7 cellular contexts compared by ENCODE assay signal in genomic region chr19:18006895-18007604, GRCh38. TPM values are rescaled to one million over a fixed set of nuclear protein-coding genes. Genes with fewer than 3 reads are reported as not detected.
DNase-seq lines count a peak whose midpoint lies in the region; ATAC-seq, FAIRE-seq and TF ChIP-seq lines count a peak whose summit lies in the region.

No MANE protein-coding gene starts in this region.

- H3K27ac ChIP-seq in H1 (ENCODE audit: low read depth, low read length) (no peak overlapping the region), mesenchymal stem cell (ENCODE audit: low read length, poor library complexity, severe bottlenecking) (no peak overlapping the region)

- H2BK20ac ChIP-seq in H1 (ENCODE audit: low read length), result no peak overlapping the region

- CTCF ChIA-PET in H1 (lab: Charles Lee; ENCODE audit: partially characterized antibody), result interaction anchor here (0.5 to 3.3 kb wide), 18 partner anchors 12 to 176 kb away, joined by 3 to 34 read pairs (median 3); no protein-coding TSS in a partner anchor

- H3K4me3 ChIP-seq in H1 (ENCODE audit: extremely low read depth in 1 of 4, insufficient read depth in 2 of 4, low read depth in 3 of 4, low read length in 4 of 4) (peak overlapping the region; percentile 19 to 75 (median 62); a peak in 7 of 8 replicates), mesenchymal stem cell (ENCODE audit: insufficient read depth in 1 of 2, low read depth in 1 of 2, low read length in 2 of 2) (peak overlapping the region; percentile 53 to 79)

- H2AK5ac ChIP-seq in H1 (ENCODE audit: low read depth, low read length) (no peak overlapping the region), mesenchymal stem cell (ENCODE audit: low read length, severe bottlenecking) (no peak overlapping the region)

- H3K27me3 ChIP-seq in H1 (replicated peaks in 1 of 4; ENCODE audit: control insufficient read depth in 3 of 4, extremely low read depth in 1 of 4, insufficient read depth in 3 of 4, low read length in 3 of 4) (peaks cover 0 to 2% (median 2%) of the 10 kb centered on the region in 4 experiments; a peak in 4 of 7 replicates), mesenchymal stem cell (ENCODE audit: control insufficient read depth in 1 of 2, insufficient read depth in 1 of 2, low read length in 2 of 2) (no peaks in the 10 kb centered on the region)

- TF ChIP-seq EP300 in H1 (IDR thresholded peaks at IDR 0.05; ENCODE audit: borderline replicate concordance in 1 of 2, low read depth in 2 of 2, low read length in 2 of 2), result no peak

- no peaks in the 10 kb centered on the region for H3K79me2 ChIP-seq in H1 (ENCODE audit: control insufficient read depth in 1 of 2, insufficient read depth in 2 of 2, low read length in 2 of 2)

- H2BK15ac ChIP-seq in H1 (ENCODE audit: low read length) (no peak overlapping the region), mesenchymal stem cell (ENCODE audit: low read depth, poor library complexity, severe bottlenecking) (no peak overlapping the region)

- peak overlapping the region in 3 of 4 experiments; percentile 48 to 50 (median 50); a peak in 5 of 7 replicates for H3K9ac ChIP-seq in H1 (replicated peaks in 1 of 4; ENCODE audit: extremely low read depth in 1 of 4, low read depth in 3 of 4, low read length in 3 of 4)
- peak overlapping the region; percentile 80 for H3K9ac ChIP-seq in mesenchymal stem cell (ENCODE audit: low read length)

- H4K8ac ChIP-seq in H1 (ENCODE audit: extremely low read depth, insufficient read depth, low read length) (peak overlapping the region; percentile 30; the same call in 1 of the 2 replicates), mesenchymal stem cell (ENCODE audit: low read length) (no peak overlapping the region)

- DNase-seq in GM12891 (ENCODE audit: insufficient read length, low spot score) (peak; percentile 86), NCI-H82 (lab: John Stamatoyannopoulos, UW) (peak; percentile 93), H1 (ENCODE audit: low read depth in 1 of 2, low spot score in 2 of 2) (peak in 1 of 2 experiments; percentile 95), mesenchymal stem cell (peak; percentile 81)
- DNase-seq in activated CD8-positive, alpha-beta memory T cell treated with anti-CD3 and anti-CD28 coated beads for 4 hours (ENCODE audit: low read depth in 2 of 2), result peak; percentile 67 to 69
- peak; percentile 69 for DNase-seq in stimulated activated CD8-positive, alpha-beta memory T cell treated with anti-CD3 and anti-CD28 coated beads, Interleukin-12 subunit alpha, Interleukin-12 subunit beta, amount 100 ng/mL, for 4 hours (ENCODE audit: low read depth)

- H3K36me3 ChIP-seq in H1 (ENCODE audit: control insufficient read depth in 2 of 4, insufficient read depth in 4 of 4, low read length in 3 of 4), result peaks cover 0 to 2% (median 0%) of the 10 kb centered on the region in 4 experiments; a peak in 1 of 8 replicates
- peaks cover 24 to 29% of the 10 kb centered on the region in 2 experiments for H3K36me3 ChIP-seq in mesenchymal stem cell (ENCODE audit: control insufficient read depth in 1 of 2, insufficient read depth in 2 of 2, low read depth in 1 of 2, low read length in 2 of 2)

- peak; percentile 97 to 98 for TF ChIP-seq RAD21 in H1 (IDR thresholded peaks at IDR 0.05 in 1 of 2, conservative IDR thresholded peaks at IDR 0.05 in 1 of 2; ENCODE audit: low read depth in 2 of 2, low read length in 2 of 2)

- peaks cover 0 to 11% (median 4%) of the 10 kb centered on the region in 4 experiments; a peak in 5 of 7 replicates for H3K4me1 ChIP-seq in H1 (replicated peaks in 1 of 4; ENCODE audit: control insufficient read depth in 3 of 4, insufficient read depth in 4 of 4, low read length in 3 of 4)
- peaks cover 25% of the 10 kb centered on the region for H3K4me1 ChIP-seq in mesenchymal stem cell (ENCODE audit: control insufficient read depth, insufficient read depth, low read depth, low read length)

- H3K56ac ChIP-seq in H1 (replicated peaks; ENCODE audit: insufficient read length, low read depth, low read length), result no peak overlapping the region

- H3K18ac ChIP-seq in H1 (ENCODE audit: extremely low read depth, low read length) (no peak overlapping the region), mesenchymal stem cell (ENCODE audit: low read depth in 1 of 2, low read length in 2 of 2) (peak overlapping the region; percentile 14 to 77)

- H3K14ac ChIP-seq in H1 (ENCODE audit: insufficient read length) (no peak overlapping the region), mesenchymal stem cell (ENCODE audit: low read length in 2 of 2) (no peak overlapping the region)

- TF ChIP-seq CTCF in H1 (IDR thresholded peaks at IDR 0.05; ENCODE audit: control extremely low read depth in 1 of 3, insufficient read depth in 1 of 3, low read depth in 1 of 3, low read length in 3 of 3), result peak; percentile 94 to 97 (median 95)

- H3K4ac ChIP-seq in H1 (replicated peaks; ENCODE audit: insufficient read length, low read depth, low read length), result no peak overlapping the region
- H3K4ac ChIP-seq in mesenchymal stem cell (ENCODE audit: low read depth in 1 of 2, low read length in 2 of 2), result peak overlapping the region in 1 of 2 experiments; percentile 60

- no peak overlapping the region for H2BK120ac ChIP-seq in H1 (replicated peaks; ENCODE audit: low read depth, low read length)
- no peak overlapping the region for H2BK120ac ChIP-seq in mesenchymal stem cell (ENCODE audit: low read depth, low read length)

- H3K79me1 ChIP-seq in H1 (ENCODE audit: low read depth, low read length) (no peaks in the 10 kb centered on the region), mesenchymal stem cell (replicated peaks; ENCODE audit: low read length, poor library complexity, severe bottlenecking) (peaks cover 11% of the 10 kb centered on the region)

- H4K5ac ChIP-seq in H1 (ENCODE audit: insufficient read length, low read depth, low read length), result no peak overlapping the region

- TF ChIP-seq POLR2A in GM12891 (IDR thresholded peaks at IDR 0.05; ENCODE audit: low read depth, low read length) (no peak), H1 (IDR thresholded peaks at IDR 0.05; ENCODE audit: control extremely low read depth in 1 of 2, low read depth in 2 of 2, low read length in 2 of 2) (peak in 1 of 2 experiments; percentile 29; a peak in 1 of 3 replicates)

- H2BK5ac ChIP-seq in H1 (ENCODE audit: low read depth, low read length), result no peak overlapping the region
- H2BK5ac ChIP-seq in mesenchymal stem cell (ENCODE audit: low read depth, low read length, poor library complexity, severe bottlenecking), result no peak overlapping the region

- H3K9me3 ChIP-seq in H1 (ENCODE audit: insufficient read depth in 2 of 2, low read depth in 1 of 2, low read length in 1 of 2), result peaks cover 0 to 3% of the 10 kb centered on the region in 2 experiments; a peak in 1 of 4 replicates
- no peaks in the 10 kb centered on the region for H3K9me3 ChIP-seq in mesenchymal stem cell (ENCODE audit: control insufficient read depth, low read length)

- H2BK12ac ChIP-seq in H1 (ENCODE audit: low read depth, low read length) (no peak overlapping the region), mesenchymal stem cell (ENCODE audit: low read length in 2 of 2) (peak overlapping the region in 1 of 2 experiments; percentile 45)

- peaks cover 12% of the 10 kb centered on the region for H3K23me2 ChIP-seq in H1 (ENCODE audit: low read depth, low read length)

- H4K20me1 ChIP-seq in H1 (replicated peaks in 1 of 2; ENCODE audit: control insufficient read depth in 1 of 2, insufficient read depth in 2 of 2, low read length in 2 of 2), result no peaks in the 10 kb centered on the region

- H2AFZ ChIP-seq in H1 (ENCODE audit: low read length), result peak overlapping the region; percentile 45; the same call in 1 of the 2 replicates
- H2AFZ ChIP-seq in mesenchymal stem cell (ENCODE audit: low read depth, low read length), result peak overlapping the region; percentile 93

- no peak overlapping the region for H3K23ac ChIP-seq in H1 (ENCODE audit: insufficient read length)
- H3K23ac ChIP-seq in mesenchymal stem cell (ENCODE audit: low read length in 2 of 2), result peak overlapping the region in 1 of 2 experiments; percentile 84

- H4K91ac ChIP-seq in H1 (replicated peaks; ENCODE audit: insufficient read length, low read length) (no peak overlapping the region), mesenchymal stem cell (ENCODE audit: low read length) (no peak overlapping the region)

- H3K4me2 ChIP-seq in H1 (ENCODE audit: insufficient read depth in 1 of 2, low read depth in 2 of 2, low read length in 2 of 2), result peak overlapping the region; percentile 57 to 100
- peak overlapping the region; percentile 93 for H3K4me2 ChIP-seq in mesenchymal stem cell (ENCODE audit: low read length, poor library complexity, severe bottlenecking)

- peak; percentile 99 for FAIRE-seq in GM12891 (lab: Jason Lieb, UNC)
- FAIRE-seq in H1 (lab: Jason Lieb, UNC), result peak; percentile 68

- POLR2A ChIA-PET in H1 (lab: Charles Lee; ENCODE audit: partially characterized antibody), result interaction anchor here (0.9 to 2.0 kb wide), 8 partner anchors 10 to 148 kb away, joined by 3 to 4 read pairs (median 4); partner anchors contain the start of gene RPL18A

- WGBS in H1 (ENCODE audit: extremely low coverage in 1 of 2, insufficient coverage in 1 of 2, insufficient read length in 1 of 2, insufficient replicate concordance in 2 of 2, low coverage in 1 of 2, low lambda C conversion rate in 2 of 2, missing lambda C conversion rate in 1 of 2), 2 experiments, result 4% methylated on average over 41 of the region's 41 CpGs; no CpG with 5 or more reads in 1 of the 2 experiments
- 2% methylated on average over 40 of the region's 41 CpGs for WGBS in mesenchymal stem cell

- ATAC-seq in HG03097 (IDR thresholded peaks at IDR 0.05; ENCODE audit: low FRiP score, unreplicated experiment), result peak; percentile 51

RNA-seq across cellular contexts. Expression of gene ARRDC2, which starts 0.9 kb away (rescaled TPM):
- polyA plus RNA-seq in GM12891 (2012; ENCODE audit: low read depth, missing spikeins), result 3.6 TPM
- 6.2 and 6.9 TPM in 2 replicates for total RNA-seq in H1 (2021; fragmentation: NEBNext Ultra II Directional; extraction: Animal tissue kit (Norgen Biotek cat#: 25700))
- polyA plus RNA-seq in H1 (2011; rRNA removed), result 5.4 and 5.8 TPM in 2 replicates
- polyA plus RNA-seq in H1 (2011; cell fraction: cytosol; rRNA removed), result 6.6 TPM
- polyA plus RNA-seq in H1 (2011; cell fraction: nucleus; rRNA removed), result 9.2 TPM
- 5.2 to 7.8 TPM (median 5.9 TPM) in 4 replicates for polyA plus RNA-seq in H1 (2012, experiment 1 of 2)
- 4.6 TPM for polyA plus RNA-seq in H1 (2012, experiment 2 of 2)
- 3.4 TPM for polyA plus RNA-seq in H1 (2013, experiment 1 of 2)
- polyA plus RNA-seq in H1 (2013, experiment 2 of 2), result 3.6 TPM
- 2.7 and 6.1 TPM in 2 replicates for polyA minus RNA-seq in H1 (2011; rRNA and poly(A)+ RNA removed)
- 7.0 TPM for polyA minus RNA-seq in H1 (2011; cell fraction: cytosol; rRNA and poly(A)+ RNA removed)
- polyA minus RNA-seq in H1 (2011; cell fraction: nucleus; rRNA and poly(A)+ RNA removed), result 10.7 TPM
- polyA plus RNA-seq in mesenchymal stem cell (2013, experiment 1 of 2), result 3.7 TPM
- polyA plus RNA-seq in mesenchymal stem cell (2013, experiment 2 of 2), result 3.6 TPM

RNA-seq across cellular contexts. Expression of gene KCNN1, which starts 40.1 kb away (rescaled TPM):
- 2.6 TPM for polyA plus RNA-seq in GM12891 (2012; ENCODE audit: low read depth, missing spikeins)
- 9.3 and 11.0 TPM in 2 replicates for total RNA-seq in H1 (2021; fragmentation: NEBNext Ultra II Directional; extraction: Animal tissue kit (Norgen Biotek cat#: 25700))
- polyA plus RNA-seq in H1 (2011; rRNA removed), result 12.5 and 19.3 TPM in 2 replicates
- 13.7 TPM for polyA plus RNA-seq in H1 (2011; cell fraction: cytosol; rRNA removed)
- 21.8 TPM for polyA plus RNA-seq in H1 (2011; cell fraction: nucleus; rRNA removed)
- polyA plus RNA-seq in H1 (2012, experiment 1 of 2), result 4.1 to 10.5 TPM (median 8.4 TPM) in 4 replicates
- polyA plus RNA-seq in H1 (2012, experiment 2 of 2), result 5.8 TPM
- 6.0 TPM for polyA plus RNA-seq in H1 (2013, experiment 1 of 2)
- 5.9 TPM for polyA plus RNA-seq in H1 (2013, experiment 2 of 2)
- 6.7 and 7.7 TPM in 2 replicates for polyA minus RNA-seq in H1 (2011; rRNA and poly(A)+ RNA removed)
- 15.0 TPM for polyA minus RNA-seq in H1 (2011; cell fraction: cytosol; rRNA and poly(A)+ RNA removed)
- polyA minus RNA-seq in H1 (2011; cell fraction: nucleus; rRNA and poly(A)+ RNA removed), result 14.4 TPM
- 0.12 TPM for polyA plus RNA-seq in mesenchymal stem cell (2013, experiment 1 of 2)
- 0.15 TPM for polyA plus RNA-seq in mesenchymal stem cell (2013, experiment 2 of 2)
